7 cellular contexts compared by ENCODE assay signal in the genomic region with DNA sequence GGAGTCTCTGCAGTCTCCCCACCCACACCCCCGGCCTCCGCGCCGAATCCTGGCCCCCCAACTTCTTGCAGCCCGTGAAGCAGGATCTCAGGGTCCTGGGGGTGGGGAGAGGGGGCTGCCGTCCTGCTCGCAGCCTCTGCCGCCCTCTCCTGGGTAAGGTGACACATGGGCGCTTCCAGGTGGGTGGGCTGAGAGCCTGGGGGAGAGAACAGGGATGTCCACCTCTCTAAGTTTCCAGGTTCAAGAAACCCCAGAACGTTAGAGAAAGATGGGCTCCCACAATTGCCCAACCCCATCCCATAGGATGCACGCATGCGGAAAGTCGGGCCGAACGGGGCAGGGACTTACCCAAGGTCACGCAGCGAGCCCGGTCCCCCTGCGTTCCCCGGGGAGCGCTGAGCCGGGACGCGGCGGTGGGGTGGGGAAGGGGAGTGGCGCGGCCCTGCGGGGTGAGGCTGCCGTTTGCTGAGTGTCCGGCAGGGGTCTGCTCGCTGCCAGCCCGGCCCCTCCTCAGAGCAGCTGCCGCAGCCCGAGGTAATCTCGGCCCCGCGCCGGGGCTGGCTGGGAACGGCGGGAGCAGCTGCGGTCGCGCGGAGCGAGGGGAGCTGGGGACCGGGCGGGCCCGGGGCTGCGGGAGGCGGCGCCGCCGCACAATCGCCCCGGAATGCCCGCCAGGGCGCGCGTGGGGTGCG. TPM values are rescaled to one million over a fixed set of nuclear protein-coding genes. Genes with fewer than 3 reads are reported as not detected.
DNase-seq lines count a peak whose midpoint lies in the region; ATAC-seq and TF ChIP-seq lines count a peak whose summit lies in the region.

No MANE protein-coding gene starts in this region.

- peak overlapping the region; percentile 87 for H3K4me3 ChIP-seq in coronary artery
- peak overlapping the region; percentile 82 to 91 (median 90) for H3K4me3 ChIP-seq in liver (ENCODE audit: low read depth in 1 of 3, low read length in 3 of 3)

- H3K9me3 ChIP-seq in liver (ENCODE audit: control insufficient read depth in 4 of 4, low read length in 3 of 4) = no peaks in the 10 kb centered on the region

- peaks cover 2 to 7% (median 3%) of the 10 kb centered on the region in 4 donors for H3K36me3 ChIP-seq in liver (ENCODE audit: control insufficient read depth in 4 of 4, insufficient read depth in 3 of 4, low read depth in 1 of 4, low read length in 3 of 4)

- peak; percentile 58 for ATAC-seq in HG02970 (IDR thresholded peaks at IDR 0.05; ENCODE audit: low FRiP score, unreplicated experiment)

- H3K4me1 ChIP-seq in liver (ENCODE audit: control insufficient read depth in 4 of 4, insufficient read depth in 4 of 4, low read length in 3 of 4) = peaks cover 6 to 23% (median 15%) of the 10 kb centered on the region in 4 donors

- TF ChIP-seq RAD21 in liver (IDR thresholded peaks at IDR 0.05) = peak; percentile 75 to 78

- peak overlapping the region in 1 of 2 donors; percentile 43 for H3K9ac ChIP-seq in liver (ENCODE audit: low read depth in 1 of 2, low read length in 2 of 2)

- in situ Hi-C loops in GM13977 (cut with MboI; ENCODE audit: low pct_unique_long_range_greater_than_20kb, low sequenced_read_pairs, unreplicated experiment) = no loop called here

- DNase-seq in GM13977 (ENCODE audit: low spot score) (peak; percentile 83), NCI-H2227 treated with DMSO at 0.1 percent for 48 hours (lab: John Stamatoyannopoulos, UW) (peak; percentile 64), coronary artery (ENCODE audit: low spot score) (peak; percentile 84)
- peak; percentile 16 to 46 for DNase-seq in activated CD4-positive, alpha-beta T cell treated with anti-CD3 and anti-CD28 coated beads for 24 hours (ENCODE audit: low read depth in 2 of 2)
- DNase-seq in stimulated activated CD4-positive, alpha-beta T cell treated with anti-CD3 and anti-CD28 coated beads, TNF-alpha, amount 100 ng/mL, for 48 hours (ENCODE audit: low read depth in 3 of 3) = peak; percentile 39 to 53 (median 48)

- H3K27ac ChIP-seq in coronary artery (peak overlapping the region; percentile 80 to 96), liver (ENCODE audit: low read depth in 1 of 2, low read length in 2 of 2) (peak overlapping the region; percentile 44 to 76)

- WGBS in liver = under 1% methylated on average over 60 of the region's 60 CpGs

- peak; percentile 93 for TF ChIP-seq CTCF in GM13977 (IDR thresholded peaks at IDR 0.05; ENCODE audit: extremely low read depth, insufficient read depth, missing control alignments)
- TF ChIP-seq CTCF in coronary artery (IDR thresholded peaks at IDR 0.05) = no peak
- TF ChIP-seq CTCF in liver (IDR thresholded peaks at IDR 0.05; ENCODE audit: low read depth, low read length, missing input control) = peak; percentile 48

- H3K27me3 ChIP-seq in liver (ENCODE audit: control insufficient read depth in 4 of 4, insufficient read depth in 4 of 4, low read length in 3 of 4) = no peaks in the 10 kb centered on the region

TF ChIP-seq in liver, 16 proteins besides CTCF, POLR2A, EP300 and RAD21:
- TF ChIP-seq FOXA2 (IDR thresholded peaks at IDR 0.05) = no peak
- TF ChIP-seq YY1 (IDR thresholded peaks at IDR 0.05) = peak; percentile 13
- no peak for TF ChIP-seq GABPA (IDR thresholded peaks at IDR 0.05 in 1 of 2, conservative IDR thresholded peaks at IDR 0.05 in 1 of 2)
- TF ChIP-seq TAF1 (conservative IDR thresholded peaks at IDR 0.05) = no peak
- no peak for TF ChIP-seq HNF4A (conservative IDR thresholded peaks at IDR 0.05)
- TF ChIP-seq SP1 (IDR thresholded peaks at IDR 0.05) = no peak
- TF ChIP-seq, protein P1, sequence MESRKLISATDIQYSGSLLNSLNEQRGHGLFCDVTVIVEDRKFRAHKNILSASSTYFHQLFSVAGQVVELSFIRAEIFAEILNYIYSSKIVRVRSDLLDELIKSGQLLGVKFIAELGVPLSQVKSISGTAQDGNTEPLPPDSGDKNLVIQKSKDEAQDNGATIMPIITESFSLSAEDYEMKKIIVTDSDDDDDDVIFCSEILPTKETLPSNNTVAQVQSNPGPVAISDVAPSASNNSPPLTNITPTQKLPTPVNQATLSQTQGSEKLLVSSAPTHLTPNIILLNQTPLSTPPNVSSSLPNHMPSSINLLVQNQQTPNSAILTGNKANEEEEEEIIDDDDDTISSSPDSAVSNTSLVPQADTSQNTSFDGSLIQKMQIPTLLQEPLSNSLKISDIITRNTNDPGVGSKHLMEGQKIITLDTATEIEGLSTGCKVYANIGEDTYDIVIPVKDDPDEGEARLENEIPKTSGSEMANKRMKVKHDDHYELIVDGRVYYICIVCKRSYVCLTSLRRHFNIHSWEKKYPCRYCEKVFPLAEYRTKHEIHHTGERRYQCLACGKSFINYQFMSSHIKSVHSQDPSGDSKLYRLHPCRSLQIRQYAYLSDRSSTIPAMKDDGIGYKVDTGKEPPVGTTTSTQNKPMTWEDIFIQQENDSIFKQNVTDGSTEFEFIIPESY (IDR thresholded peaks at IDR 0.05) = no peak
- TF ChIP-seq RXRA (IDR thresholded peaks at IDR 0.05) = peak in 1 of 2 donors; percentile 0

RNA-seq across cellular contexts. Expression of a gene that starts 0.7 kb away (rescaled TPM):
- 100 to 1,000 TPM in 1 of 2 donors, 10 to 100 TPM in 1; 81.7 to 183 TPM for total RNA-seq in liver
- 10 to 100 TPM; 39.6 to 48.4 TPM for polyA plus RNA-seq in liver

RNA-seq across cellular contexts. Expression of a gene that starts 11.0 kb away (rescaled TPM):
- total RNA-seq in liver = under 1 TPM in 1 of 2 donors, not detected in 1; 0.08 TPM
- 1 to 10 TPM in 1 of 2 donors, under 1 TPM in 1; 0.52 to 1.1 TPM for polyA plus RNA-seq in liver

RNA-seq across cellular contexts. Expression of a gene that starts 46.7 kb away (rescaled TPM):
- total RNA-seq in liver = 100 to 1,000 TPM in 1 of 2 donors, 10 to 100 TPM in 1; 19.9 to 210 TPM
- 10 to 100 TPM; 41.1 to 72.1 TPM for polyA plus RNA-seq in liver

RNA-seq across cellular contexts. Expression of a gene that starts 58.9 kb away (rescaled TPM):
- total RNA-seq in liver = 10 to 100 TPM; 31.7 to 39.2 TPM
- 10 to 100 TPM; 31.1 to 47.2 TPM for polyA plus RNA-seq in liver

RNA-seq across cellular contexts. Expression of a gene that starts 59.1 kb away (rescaled TPM):
- total RNA-seq in liver = 100 to 1,000 TPM; 199 to 332 TPM
- 100 to 1,000 TPM; 393 to 535 TPM for polyA plus RNA-seq in liver

Comparison
In these comparisons a context has a peak if more than half of its experiments do, and no peak if none do; other contexts are left out.
1. Peak in every context shown above with its lines: DNase-seq, ATAC-seq, H3K4me3 ChIP-seq and H3K27ac ChIP-seq.
2. DNase-seq: peak in every context shown above with its lines; median percentile 84 in coronary artery; 83 in GM13977; 64 in NCI-H2227 treated with DMSO at 0.1 percent for 48 hours; 48 in stimulated activated CD4-positive, alpha-beta T cell treated with anti-CD3 and anti-CD28 coated beads, TNF-alpha, amount 100 ng/mL, for 48 hours; 31 in activated CD4-positive, alpha-beta T cell treated with anti-CD3 and anti-CD28 coated beads for 24 hours.